Comparison of ENCODE assay signal across 7 cellular contexts in the genomic region with DNA sequence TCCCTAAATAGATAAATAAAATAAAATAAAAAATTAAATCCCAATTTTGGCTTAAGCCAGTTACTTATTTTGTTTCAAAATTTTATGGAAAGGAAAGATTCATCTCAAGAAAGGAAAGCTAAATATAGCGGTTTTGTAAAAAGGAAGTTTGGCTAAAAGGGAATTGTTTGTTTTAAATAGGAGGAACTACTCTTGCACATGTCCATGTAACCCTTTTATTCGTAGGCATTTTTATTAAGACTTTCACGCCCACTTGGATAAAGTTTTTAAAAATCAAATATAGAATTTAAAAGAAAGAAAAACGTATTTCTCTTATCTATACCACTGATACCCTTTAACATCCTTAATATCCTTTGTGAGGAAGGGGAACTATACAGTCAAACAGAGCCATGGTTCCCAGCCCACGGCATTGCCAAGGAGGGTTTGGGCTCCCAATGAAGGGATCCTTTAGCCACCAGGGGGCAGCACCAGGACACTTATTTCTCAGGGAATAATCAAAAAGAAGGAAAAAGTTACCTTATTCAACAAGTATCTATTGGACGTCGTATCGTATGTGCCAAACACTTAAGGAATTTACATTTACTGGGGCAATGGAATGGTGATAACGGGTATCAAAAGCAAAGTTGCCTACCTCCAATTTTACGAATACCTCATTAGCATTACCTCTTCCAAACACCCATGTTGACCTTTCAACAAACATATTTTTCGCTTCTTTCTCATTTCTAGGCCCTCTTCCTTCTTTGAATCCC. TPM values are rescaled to one million over a fixed set of nuclear protein-coding genes. Genes with fewer than 3 reads are reported as not detected.
DNase-seq lines count a peak whose midpoint lies in the region; ATAC-seq and TF ChIP-seq lines count a peak whose summit lies in the region.

No MANE protein-coding gene starts in this region.

- H3K27me3 ChIP-seq in kidney epithelial cell (ENCODE audit: control insufficient read depth, insufficient read depth, low read length) = no peaks in the 10 kb centered on the region

- ATAC-seq in HG02884 (IDR thresholded peaks at IDR 0.05; ENCODE audit: unreplicated experiment) = peak; percentile 79

- H3K36me3 ChIP-seq in kidney epithelial cell (ENCODE audit: control insufficient read depth, insufficient read depth, low read length) = no peaks in the 10 kb centered on the region

- H3K4me3 ChIP-seq in GM12875 (ENCODE audit: low read depth, low read length) (no peak overlapping the region), kidney epithelial cell (ENCODE audit: low read depth, low read length) (no peak overlapping the region)

- TF ChIP-seq CTCF in GM12875 (IDR thresholded peaks at IDR 0.05; ENCODE audit: borderline replicate concordance, insufficient read depth, low read depth, low read length) (peak; percentile 64), kidney epithelial cell (IDR thresholded peaks at IDR 0.05; ENCODE audit: insufficient read depth, low read length, poor library complexity, severe bottlenecking) (peak; percentile 75)

- DNase-seq in NCI-H187 treated with DMSO at 0.1 percent for 48 hours (lab: John Stamatoyannopoulos, UW) (peak; percentile 1), kidney epithelial cell (ENCODE audit: low read depth) (no peak)
- peak; percentile 67 for DNase-seq in activated CD4-positive, CD25-positive, alpha-beta regulatory T cell treated with anti-CD3 and anti-CD28 coated beads, Interleukin-2, amount 50 U/mL, for 16 hours (ENCODE audit: low read depth, low spot score)
- peak; percentile 63 for DNase-seq in central memory CD4-positive, alpha-beta T cell
- DNase-seq in stimulated activated CD4-positive, alpha-beta T cell treated with anti-CD3 and anti-CD28 coated beads, Interleukin-1b, Interleukin-23, amount 100 ng/mL, for 24 hours (ENCODE audit: low read depth in 4 of 4, low spot score in 1 of 4) = peak; percentile 70 to 82 (median 80)

RNA-seq across cellular contexts. Expression of gene CDKN2AIP, which starts 27.7 kb away (rescaled TPM):
- 25.7 and 28.5 TPM in 2 replicates for total RNA-seq in kidney epithelial cell

RNA-seq across cellular contexts. Expression of gene ING2, which starts 32.7 kb away (rescaled TPM):
- total RNA-seq in kidney epithelial cell = 9.9 and 10.1 TPM in 2 replicates
